14 cellular contexts compared by ENCODE assay signal in genomic region chr1:206713910-206714312, GRCh38. TPM values are rescaled to one million over a fixed set of nuclear protein-coding genes. Genes with fewer than 3 reads are reported as not detected.
DNase-seq lines count a peak whose midpoint lies in the region; ATAC-seq and TF ChIP-seq lines count a peak whose summit lies in the region.
"Had no signal": no experiment of that assay in that cellular context is flagged by ENCODE, and none has a peak within 500 bp of the region (broad histone marks: within the 10 kb centered on the region; RNA-seq: fewer than 3 reads in every experiment).

No MANE protein-coding gene starts in this region.

- no peak for ATAC-seq in CD4-positive, alpha-beta T cell (ENCODE audit: poor library complexity)
- no peak for ATAC-seq in central memory CD8-positive, alpha-beta T cell (replicated peaks; ENCODE audit: extremely low read depth, poor library complexity, severe bottlenecking)
- no peak for ATAC-seq in GM21390 (IDR thresholded peaks at IDR 0.05; ENCODE audit: unreplicated experiment)
- no peak for ATAC-seq in HG02588 (IDR thresholded peaks at IDR 0.05; ENCODE audit: unreplicated experiment)

- H3F3A ChIP-seq in neural progenitor cell (ENCODE audit: low read depth) = no peaks in the 10 kb centered on the region

- intact Hi-C loops in CD4-positive, alpha-beta T cell (cut with DNase I, micrococcal nuclease) = no loop called here

- H2AFZ ChIP-seq in neural progenitor cell (replicated peaks) = no peak overlapping the region

- H3K27me3 Mint-ChIP-seq in CD4-positive, alpha-beta T cell = no peaks in the 10 kb centered on the region
- H3K27me3 Mint-ChIP-seq in central memory CD8-positive, alpha-beta T cell = no peaks in the 10 kb centered on the region
- no peaks in the 10 kb centered on the region for H3K27me3 Mint-ChIP-seq in neural progenitor cell (ENCODE audit: insufficient read depth, low read depth)

- H3K4me3 ChIP-seq in neural progenitor cell (no peak overlapping the region), MG63 (no peak overlapping the region)

- CTCF ChIA-PET in CD4-positive, alpha-beta T cell (lab: Charles Lee) = interaction anchor here (0.9 to 1.8 kb wide), 3 partner anchors 21 to 95 kb away, joined by 3 to 4 read pairs (median 4); no protein-coding TSS in a partner anchor

- no peak overlapping the region for H3K4me3 Mint-ChIP-seq in CD4-positive, alpha-beta T cell
- peak overlapping the region; percentile 65 for H3K4me3 Mint-ChIP-seq in central memory CD8-positive, alpha-beta T cell
- peak overlapping the region; percentile 24 for H3K4me3 Mint-ChIP-seq in neural progenitor cell

- H3K79me2 ChIP-seq in neural progenitor cell (ENCODE audit: low read depth) = peaks cover 82% of the 10 kb centered on the region

- no peaks in the 10 kb centered on the region for H3K27me3 ChIP-seq in CD4-positive, alpha-beta T cell (ENCODE audit: control insufficient read depth, insufficient read depth, low read length)
- H3K27me3 ChIP-seq in neural progenitor cell (no peaks in the 10 kb centered on the region), MG63 (no peaks in the 10 kb centered on the region)
- H3K27me3 ChIP-seq: brain microvascular endothelial cell had no signal

- H3K36me3 Mint-ChIP-seq in CD4-positive, alpha-beta T cell (ENCODE audit: low read depth) = no peaks in the 10 kb centered on the region
- H3K36me3 Mint-ChIP-seq in central memory CD8-positive, alpha-beta T cell (ENCODE audit: insufficient read depth) = peaks cover 21% of the 10 kb centered on the region
- H3K36me3 Mint-ChIP-seq in neural progenitor cell = no peaks in the 10 kb centered on the region

- no peak for DNase-seq in CD4-positive, alpha-beta T cell
- peak; percentile 71 for DNase-seq in NCI-H82 (lab: John Stamatoyannopoulos, UW)
- DNase-seq in central memory CD8-positive, alpha-beta T cell (ENCODE audit: low spot score in 2 of 2) = no peak
- DNase-seq in neural progenitor cell (ENCODE audit: low spot score) = no peak
- DNase-seq in MG63 = no peak
- DNase-seq in stimulated activated CD4-positive, alpha-beta T cell treated with anti-CD3 and anti-CD28 coated beads, Interleukin-15, amount 100 ng/mL, for 24 hours = no peak
- DNase-seq: activated CD4-positive, alpha-beta T cell treated with anti-CD3 and anti-CD28 coated beads, Interleukin-2, amount 50 U/mL, for 1 hour; brain microvascular endothelial cell; DND-41; NCI-H1436 had no signal

- H3K9me3 Mint-ChIP-seq in CD4-positive, alpha-beta T cell = no peaks in the 10 kb centered on the region
- no peaks in the 10 kb centered on the region for H3K9me3 Mint-ChIP-seq in central memory CD8-positive, alpha-beta T cell
- no peaks in the 10 kb centered on the region for H3K9me3 Mint-ChIP-seq in neural progenitor cell

- POLR2A ChIA-PET in CD4-positive, alpha-beta T cell (lab: Charles Lee) = no interaction called here

- peaks cover 82% of the 10 kb centered on the region for H3K4me1 Mint-ChIP-seq in CD4-positive, alpha-beta T cell (ENCODE audit: low read depth)
- H3K4me1 Mint-ChIP-seq in central memory CD8-positive, alpha-beta T cell = peaks cover 88% of the 10 kb centered on the region
- peaks cover 25% of the 10 kb centered on the region for H3K4me1 Mint-ChIP-seq in neural progenitor cell

- peak overlapping the region; percentile 83 for H3K27ac Mint-ChIP-seq in CD4-positive, alpha-beta T cell
- peak overlapping the region; percentile 84 for H3K27ac Mint-ChIP-seq in central memory CD8-positive, alpha-beta T cell (ENCODE audit: low read depth)
- H3K27ac Mint-ChIP-seq in neural progenitor cell = peak overlapping the region; percentile 2

- peaks cover 63% of the 10 kb centered on the region for H4K20me1 ChIP-seq in neural progenitor cell (ENCODE audit: low read depth)

- H3K9me3 ChIP-seq in CD4-positive, alpha-beta T cell (ENCODE audit: control insufficient read depth, low read length) = no peaks in the 10 kb centered on the region
- no peaks in the 10 kb centered on the region for H3K9me3 ChIP-seq in neural progenitor cell (ENCODE audit: low read depth)
- H3K9me3 ChIP-seq in MG63 = no peaks in the 10 kb centered on the region

- H3K36me3 ChIP-seq in neural progenitor cell = no peaks in the 10 kb centered on the region
- no peaks in the 10 kb centered on the region for H3K36me3 ChIP-seq in MG63
- H3K36me3 ChIP-seq: brain microvascular endothelial cell had no signal

- H3K9ac ChIP-seq in neural progenitor cell = no peak overlapping the region

- no peak for TF ChIP-seq CTCF in CD4-positive, alpha-beta T cell (IDR thresholded peaks at IDR 0.05)
- TF ChIP-seq CTCF in neural progenitor cell (IDR thresholded peaks at IDR 0.05) = no peak

- no peak overlapping the region for H3K4me2 ChIP-seq in neural progenitor cell

- H3K27ac ChIP-seq in CD4-positive, alpha-beta T cell (ENCODE audit: low read depth, low read length) = no peak overlapping the region
- no peak overlapping the region for H3K27ac ChIP-seq in neural progenitor cell
- H3K27ac ChIP-seq: brain microvascular endothelial cell had no signal

- H3K4me1 ChIP-seq in neural progenitor cell = peaks cover 16% of the 10 kb centered on the region

RNA-seq across cellular contexts. Expression of gene MAPKAPK2, which starts 29.2 kb away (rescaled TPM):
- total RNA-seq in CD4-positive, alpha-beta T cell = 100 to 1,000 TPM; 157 to 166 TPM
- 24.7 and 38.7 TPM in 2 replicates for total RNA-seq in neural progenitor cell (ENCODE audit: low replicate concordance)
- total RNA-seq in MG63 (2014; rRNA removed; shearing (Covaris generic); ENCODE audit: low replicate concordance) = 28.1 and 32.3 TPM in 2 replicates

RNA-seq across cellular contexts. Expression of gene IL19, which starts 56.7 kb away (rescaled TPM):
- not detected for total RNA-seq in CD4-positive, alpha-beta T cell
- total RNA-seq in neural progenitor cell (ENCODE audit: low replicate concordance) = not detected in 2 replicates
- total RNA-seq in MG63 (2014; rRNA removed; shearing (Covaris generic); ENCODE audit: low replicate concordance) = not detected in 2 replicates
- total RNA-seq: H1, mammary epithelial cell had no signal

RNA-seq across cellular contexts. Expression of gene IL10, which starts 58.4 kb away (rescaled TPM):
- total RNA-seq in CD4-positive, alpha-beta T cell = under 1 TPM; 0.27 to 0.87 TPM
- total RNA-seq in neural progenitor cell (ENCODE audit: low replicate concordance) = not detected in 2 replicates
- total RNA-seq in MG63 (2014; rRNA removed; shearing (Covaris generic); ENCODE audit: low replicate concordance) = not detected in 2 replicates
- total RNA-seq: H1, mammary epithelial cell had no signal

Comparison
In these comparisons a context has a peak if more than half of its experiments do, and no peak if none do; other contexts are left out.
1. H3K27ac Mint-ChIP-seq: peak in every context shown above with its lines; median percentile 84 in central memory CD8-positive, alpha-beta T cell; 83 in CD4-positive, alpha-beta T cell; 2 in neural progenitor cell.